In genomic region chr2:62999905-63000304, GRCh38 we compare ENCODE assay signal across 18 cellular contexts. TPM values are rescaled to one million over a fixed set of nuclear protein-coding genes. Genes with fewer than 3 reads are reported as not detected.
A peak's percentile ranks its signal among the peaks of the same experiment; 100 is the strongest.
DNase-seq lines count a peak whose midpoint lies in the region; ATAC-seq, FAIRE-seq and TF ChIP-seq lines count a peak whose summit lies in the region.
"Had no signal": no experiment of that assay in that cellular context is flagged by ENCODE, and none has a peak within 500 bp of the region (broad histone marks: within the 10 kb centered on the region; RNA-seq: fewer than 3 reads in every experiment).

No MANE protein-coding gene starts in this region.

- TF ChIP-seq CTCF in PC-3 (conservative IDR thresholded peaks at IDR 0.05; ENCODE audit: low read depth, low read length) (no peak), esophagus muscularis mucosa (IDR thresholded peaks at IDR 0.05) (no peak), HepG2 (CRISPR knock-in tag; IDR thresholded peaks at IDR 0.05) (no peak)

- H3F3A ChIP-seq in PC-3 (ENCODE audit: low read length, unreplicated experiment), result no peaks in the 10 kb centered on the region

- no peaks in the 10 kb centered on the region for H3K9me2 ChIP-seq in PC-3 (replicated peaks; ENCODE audit: low read length)

- H3K4me2 ChIP-seq in PC-3 (ENCODE audit: low read length), result no peak overlapping the region
- H3K4me2 ChIP-seq in HepG2 (ENCODE audit: low read depth, low read length), result no peak overlapping the region
- H3K4me2 ChIP-seq: BLaER1 treated with 17β-estradiol and CSF1 and Interleukin-3, amounts not matched to agents 10 nM and 100 nM had no signal

- H3K9ac ChIP-seq in PC-3 (ENCODE audit: low read length) (no peak overlapping the region), HepG2 (ENCODE audit: insufficient read depth, low read depth, low read length) (no peak overlapping the region)
- H3K9ac ChIP-seq: BLaER1 treated with 17β-estradiol and CSF1 and Interleukin-3, amounts not matched to agents 10 nM and 100 nM had no signal

- no peak overlapping the region for H2AFZ ChIP-seq in PC-3 (ENCODE audit: low read length)
- no peak overlapping the region for H2AFZ ChIP-seq in HepG2 (ENCODE audit: low read length)

- peak; percentile 24 for DNase-seq in Ammon's horn (ENCODE audit: low spot score)
- DNase-seq in PC-3, result peak; percentile 77
- DNase-seq in esophagus muscularis mucosa (ENCODE audit: extremely low spot score), result no peak
- DNase-seq in HepG2 (ENCODE audit: low spot score), result no peak
- no peak for DNase-seq in DMS114 treated with DMSO at 0.1 percent for 48 hours (lab: John Stamatoyannopoulos, UW; ENCODE audit: unreplicated experiment)
- no peak for DNase-seq in foreskin melanocyte
- DNase-seq in globus pallidus (ENCODE audit: low spot score), result no peak
- DNase-seq: activated CD8-positive, alpha-beta memory T cell treated with anti-CD3 and anti-CD28 coated beads, Interleukin-2, amount 10 ng/mL, durations not matched to agents 7 days and 5 days; activated naive CD8-positive, alpha-beta T cell treated with anti-CD3 and anti-CD28 coated beads for 36 hours; GF-D8; hippocampal formation; Kasumi-1; mesendoderm; NCI-H2171 had no signal

- WGBS in esophagus muscularis mucosa, result 61% methylated on average over 1 of the region's 1 CpG
- 96% methylated on average over 1 of the region's 1 CpG for WGBS in HepG2 (ENCODE audit: low lambda C conversion rate)

- peaks cover 19% of the 10 kb centered on the region for H3K4me1 ChIP-seq in PC-3 (ENCODE audit: insufficient read depth, low read length)
- H3K4me1 ChIP-seq in esophagus muscularis mucosa, result peaks cover 0 to 19% (median 16%) of the 10 kb centered on the region in 4 donors
- H3K4me1 ChIP-seq in HepG2 (ENCODE audit: insufficient read depth, low read length), result no peaks in the 10 kb centered on the region

- no TSS peak for BruUV-seq in PC-3 (replicated peaks; lab: Mats Ljungman, UMichigan)
- BruUV-seq in HepG2 (replicated peaks; lab: Mats Ljungman, UMichigan), result no TSS peak

- H3K27ac ChIP-seq in PC-3 (ENCODE audit: low read length) (no peak overlapping the region), esophagus muscularis mucosa (replicated peaks in 1 of 4) (peak overlapping the region; percentile 1 to 53 (median 36)), HepG2 (ENCODE audit: extremely low read length, insufficient read depth, low read length) (no peak overlapping the region)
- H3K27ac ChIP-seq: BLaER1 treated with 17β-estradiol and CSF1 and Interleukin-3, amounts not matched to agents 10 nM and 100 nM had no signal

- peaks cover 4% of the 10 kb centered on the region; the same call in 1 of the 2 replicates for H3K36me3 ChIP-seq in PC-3 (ENCODE audit: low read depth, low read length)
- peaks cover 8 to 34% (median 11%) of the 10 kb centered on the region in 4 donors for H3K36me3 ChIP-seq in esophagus muscularis mucosa
- H3K36me3 ChIP-seq in HepG2 (replicated peaks in 1 of 2; ENCODE audit: control insufficient read depth in 1 of 2, insufficient read depth in 2 of 2, low read length in 2 of 2), result peaks cover 16 to 86% of the 10 kb centered on the region in 2 experiments

- H4K20me1 ChIP-seq in PC-3 (ENCODE audit: low read length) (no peaks in the 10 kb centered on the region), HepG2 (ENCODE audit: insufficient read depth, low read length) (no peaks in the 10 kb centered on the region)
- H4K20me1 ChIP-seq: BLaER1 treated with 17β-estradiol and CSF1 and Interleukin-3, amounts not matched to agents 10 nM and 100 nM had no signal

- no peaks in the 10 kb centered on the region for H3K27me3 ChIP-seq in PC-3 (ENCODE audit: low read length)
- H3K27me3 ChIP-seq in esophagus muscularis mucosa, result no peaks in the 10 kb centered on the region
- no peaks in the 10 kb centered on the region for H3K27me3 ChIP-seq in HepG2 (ENCODE audit: control insufficient read depth in 1 of 2, insufficient read depth in 2 of 2, low read length in 2 of 2)
- H3K27me3 ChIP-seq: BLaER1 treated with 17β-estradiol and CSF1 and Interleukin-3, amounts not matched to agents 10 nM and 100 nM had no signal

- no peak for TF ChIP-seq RAD21 in HepG2 (CRISPR knock-in tag; IDR thresholded peaks at IDR 0.05)

- CTCF ChIA-PET in PC-3 (lab: Charles Lee) (no interaction called here), HepG2 (lab: Yijun Ruan, JAX; ENCODE audit: low intra/inter-chr PET ratio, low total read pairs) (no interaction called here)

- no peak for FAIRE-seq in HepG2 (lab: Jason Lieb, UNC)
- FAIRE-seq: TTC549 had no signal

- in situ Hi-C loops in HepG2 (cut with HindIII; ENCODE audit: extremely low pct_ligation_motif_present, low pct_unique_long_range_greater_than_20kb), result no loop called here

- H3K9me3 ChIP-seq in PC-3 (ENCODE audit: low read length) (no peaks in the 10 kb centered on the region), esophagus muscularis mucosa (no peaks in the 10 kb centered on the region), HepG2 (ENCODE audit: low read length) (no peaks in the 10 kb centered on the region)
- H3K9me3 ChIP-seq: BLaER1 treated with 17β-estradiol and CSF1 and Interleukin-3, amounts not matched to agents 10 nM and 100 nM had no signal

- POLR2A ChIA-PET in PC-3 (lab: Charles Lee; ENCODE audit: unreplicated experiment), result no interaction called here
- POLR2A ChIA-PET in HepG2 (lab: Yijun Ruan, JAX), result no interaction called here

- ATAC-seq in PC-3 (peak; percentile 87), HepG2 (no peak), HG03378 (IDR thresholded peaks at IDR 0.05; ENCODE audit: unreplicated experiment) (no peak)
- ATAC-seq: activated CD8-positive, alpha-beta memory T cell treated with anti-CD3 and anti-CD28 coated beads, Interleukin-2, amount 10 ng/mL, durations not matched to agents 7 days and 5 days had no signal

- no peaks in the 10 kb centered on the region for H3K79me2 ChIP-seq in PC-3 (ENCODE audit: low read length)
- no peaks in the 10 kb centered on the region for H3K79me2 ChIP-seq in HepG2 (ENCODE audit: insufficient read depth, low read length)

- TF ChIP-seq POLR2A in esophagus muscularis mucosa (IDR thresholded peaks at IDR 0.05; ENCODE audit: low read depth) (no peak), HepG2 (IDR thresholded peaks at IDR 0.05; ENCODE audit: insufficient read depth in 1 of 2, low read depth in 2 of 2, low read length in 2 of 2) (no peak)

- TF ChIP-seq EP300 in esophagus muscularis mucosa (IDR thresholded peaks at IDR 0.05) (no peak), HepG2 (IDR thresholded peaks at IDR 0.05; ENCODE audit: low read depth in 2 of 2, low read length in 2 of 2) (no peak), HepG2 (CRISPR knock-in tag; IDR thresholded peaks at IDR 0.05; ENCODE audit: borderline replicate concordance) (no peak)

- no peak overlapping the region for H3K4me3 ChIP-seq in PC-3 (ENCODE audit: low read length)
- H3K4me3 ChIP-seq in esophagus muscularis mucosa, result no peak overlapping the region
- H3K4me3 ChIP-seq in HepG2 (replicated peaks in 1 of 3; ENCODE audit: insufficient read depth in 1 of 3, low read depth in 2 of 3, low read length in 3 of 3), result no peak overlapping the region
- H3K4me3 ChIP-seq: BLaER1 treated with 17β-estradiol and CSF1 and Interleukin-3, amounts not matched to agents 10 nM and 100 nM had no signal

- intact Hi-C loops in PC-3 (cut with micrococcal nuclease), result no loop called here
- intact Hi-C loops in esophagus muscularis mucosa (cut with DNase I), result no loop called here
- intact Hi-C loops in HepG2 (cut with micrococcal nuclease; ENCODE audit: unreplicated experiment), result no loop called here

TF ChIP-seq in HepG2, 621 proteins besides CTCF, POLR2A, EP300 and RAD21:
- TF ChIP-seq RBM22 (optimal IDR thresholded peaks at IDR 0.05; ENCODE audit: low read length) (peak; percentile 49), ZNF12 (CRISPR knock-in tag; IDR thresholded peaks at IDR 0.05) (no peak)

RNA-seq across cellular contexts. Expression of gene OTX1, which starts 50.7 kb away (rescaled TPM):
- 2.3 and 2.9 TPM in 2 replicates for total RNA-seq in PC-3 (2014; rRNA removed)
- under 1 TPM in 1 of 4 donors, not detected in 3; 0.26 TPM for total RNA-seq in esophagus muscularis mucosa
- 3.0 and 5.0 TPM in 2 replicates for total RNA-seq in HepG2 (2016; rRNA removed; fragmentation: Illumina TruSeq; extraction: Trizol)
- total RNA-seq in HepG2 (2016; cell fraction: cytosol; rRNA removed; fragmentation: Illumina TruSeq; extraction: Trizol; ENCODE audit: low read depth), result 3.1 and 4.3 TPM in 2 replicates
- 2.5 and 4.2 TPM in 2 replicates for total RNA-seq in HepG2 (2016; cell fraction: insoluble cytoplasmic fraction; rRNA removed; fragmentation: Illumina TruSeq; extraction: Trizol)
- 4.1 and 4.3 TPM in 2 replicates for total RNA-seq in HepG2 (2016; cell fraction: membrane; rRNA removed; fragmentation: Illumina TruSeq; extraction: Trizol)
- total RNA-seq in HepG2 (2016; cell fraction: nucleus; rRNA removed; fragmentation: Illumina TruSeq; extraction: Trizol), result 9.0 and 9.1 TPM in 2 replicates
- 1.0 and 1.6 TPM in 2 replicates for polyA plus RNA-seq in HepG2 (2011; rRNA removed)
- polyA plus RNA-seq in HepG2 (2011; cell fraction: cytosol; rRNA removed), result 0.47 and 0.66 TPM in 2 replicates
- 12.1 and 16.1 TPM in 2 replicates for polyA plus RNA-seq in HepG2 (2011; cell fraction: nucleus; rRNA removed)
- polyA plus RNA-seq in HepG2 (2012), result 7.7 and 7.9 TPM in 2 replicates
- polyA plus RNA-seq in HepG2 (2016; cell fraction: cytosol; fragmentation: Illumina TruSeq; extraction: Trizol; ENCODE audit: low read depth), result 1.1 and 1.2 TPM in 2 replicates
- polyA plus RNA-seq in HepG2 (2016; cell fraction: insoluble cytoplasmic fraction; fragmentation: Illumina TruSeq; extraction: Trizol; ENCODE audit: low read depth), result 6.4 and 9.1 TPM in 2 replicates
- polyA plus RNA-seq in HepG2 (2016; cell fraction: membrane; fragmentation: Illumina TruSeq; extraction: Trizol; ENCODE audit: low read depth), result 3.3 and 4.0 TPM in 2 replicates
- 24.6 and 24.9 TPM in 2 replicates for polyA plus RNA-seq in HepG2 (2016; cell fraction: nucleus; fragmentation: Illumina TruSeq; extraction: Trizol; ENCODE audit: insufficient read depth, low read depth)
- 0.82 and 6.6 TPM in 2 replicates for polyA minus RNA-seq in HepG2 (2011; rRNA and poly(A)+ RNA removed; ENCODE audit: low replicate concordance)
- polyA minus RNA-seq in HepG2 (2011; cell fraction: cytosol; rRNA and poly(A)+ RNA removed), result 2.1 and 2.2 TPM in 2 replicates
- 16.4 and 25.8 TPM in 2 replicates for polyA minus RNA-seq in HepG2 (2011; cell fraction: nucleus; rRNA and poly(A)+ RNA removed)
- total RNA-seq: activated naive CD8-positive, alpha-beta T cell treated with anti-CD3 and anti-CD28 coated beads for 36 hours; osteocyte had no signal

Comparison
In these comparisons a context has a peak if more than half of its experiments do, and no peak if none do; other contexts are left out.
1. DNase-seq: peak in Ammon's horn (single experiment) and PC-3 (single experiment); none in esophagus muscularis mucosa (single experiment), HepG2 (single experiment), DMS114 treated with DMSO at 0.1 percent for 48 hours (single experiment), foreskin melanocyte (single experiment) and globus pallidus (single experiment).
2. H3K27ac ChIP-seq: peak in esophagus muscularis mucosa (4 of 4); none in PC-3 (single experiment) and HepG2 (single experiment).